Comparison of ENCODE assay signal across 16 cellular contexts in genomic region chr12:27338473-27338872, GRCh38. TPM values are rescaled to one million over a fixed set of nuclear protein-coding genes. Genes with fewer than 3 reads are reported as not detected.
DNase-seq lines count a peak whose midpoint lies in the region; ATAC-seq, FAIRE-seq and TF ChIP-seq lines count a peak whose summit lies in the region.
"Had no signal": no experiment of that assay in that cellular context is flagged by ENCODE, and none has a peak within 500 bp of the region (broad histone marks: within the 10 kb centered on the region; RNA-seq: fewer than 3 reads in every experiment).

No MANE protein-coding gene starts in this region.

- TF ChIP-seq POLR2A in stomach (IDR thresholded peaks at IDR 0.05) = no peak

- H3K36me3 ChIP-seq in stomach = no peaks in the 10 kb centered on the region

- FAIRE-seq in GM18507 (lab: Jason Lieb, UNC) = peak; percentile 85

- H3K4me3 ChIP-seq in epithelial cell of esophagus (ENCODE audit: low read length) (no peak overlapping the region), stomach (no peak overlapping the region)

- no peaks in the 10 kb centered on the region for H3K9me3 ChIP-seq in stomach

- TF ChIP-seq CTCF in epithelial cell of esophagus (IDR thresholded peaks at IDR 0.05; ENCODE audit: insufficient read depth, low read depth, low read length, missing control alignments) (no peak), stomach (IDR thresholded peaks at IDR 0.05) (no peak)

- ATAC-seq in HG02610 (IDR thresholded peaks at IDR 0.05; ENCODE audit: unreplicated experiment) = peak; percentile 37

- H3K4me1 ChIP-seq in stomach = peaks cover 4 to 53% (median 25%) of the 10 kb centered on the region in 4 donors

- WGBS in stomach, 5 donors = 87 to 96% (median 93%) methylated on average over 1 of the region's 1 CpG

- peaks cover 0 to 3% (median 0%) of the 10 kb centered on the region in 3 donors for H3K27me3 ChIP-seq in stomach

- DNase-seq in GM18507 (ENCODE audit: extremely low spot score, insufficient read length, low read depth) (no peak), epithelial cell of esophagus (ENCODE audit: low read depth) (peak; percentile 59), stomach (no peak), putamen (ENCODE audit: low spot score) (no peak), superior temporal gyrus (ENCODE audit: extremely low spot score) (no peak), DMS114 treated with DMSO at 0.1 percent for 48 hours (lab: John Stamatoyannopoulos, UW; ENCODE audit: unreplicated experiment) (no peak)
- DNase-seq: DMS153, H7, KBM-7, NCI-H1048, NCI-H146, NCI-H2081, NCI-H774, SW 1271 had no signal

- peak overlapping the region in 4 of 5 donors; percentile 35 to 85 (median 64) for H3K27ac ChIP-seq in stomach
- H3K27ac ChIP-seq: C4-2B had no signal

- intact Hi-C loops in stomach (cut with DNase I; ENCODE audit: low total_unique reads) = no loop called here

- TF ChIP-seq EP300 in stomach (IDR thresholded peaks at IDR 0.05) = no peak

RNA-seq across cellular contexts. Expression of gene BMAL2, which starts 5.8 kb away (rescaled TPM):
- total RNA-seq in stomach = 10 to 100 TPM in 2 of 5 donors, 1 to 10 TPM in 3; 3.8 to 23.7 (median 8.9) TPM
- polyA plus RNA-seq in stomach = 10 to 100 TPM in 2 of 3 donors, 1 to 10 TPM in 1; 6.7 to 34.4 (median 12.3) TPM
